ENCODE assay signal across 14 cellular contexts in the genomic region with DNA sequence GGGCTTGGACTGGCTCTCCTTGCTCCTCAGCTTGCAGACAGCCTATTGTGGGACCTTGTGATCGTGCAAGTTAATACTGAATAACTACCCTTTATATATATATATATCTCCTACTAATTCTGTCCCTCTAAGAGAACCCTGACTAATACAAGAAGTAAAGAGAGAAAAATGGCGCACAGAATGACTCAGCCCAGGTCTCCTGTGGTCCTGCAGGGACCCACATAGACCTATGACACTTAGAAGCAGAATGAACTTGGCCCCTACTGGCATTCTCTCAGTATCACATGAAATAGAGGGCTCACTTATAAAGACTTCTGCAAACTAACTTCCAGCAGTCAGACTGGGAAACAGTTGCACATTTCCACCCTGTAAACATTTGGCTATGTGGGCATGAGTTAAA.
DNase-seq lines count a peak whose midpoint lies in the region; ATAC-seq and TF ChIP-seq lines count a peak whose summit lies in the region.
"Had no signal": no experiment of that assay in that cellular context is flagged by ENCODE, and none has a peak within 500 bp of the region (broad histone marks: within the 10 kb centered on the region; RNA-seq: fewer than 3 reads in every experiment).

No MANE protein-coding gene starts in this region.

- TF ChIP-seq CTCF in GM13977 (IDR thresholded peaks at IDR 0.05; ENCODE audit: extremely low read depth, insufficient read depth, missing control alignments): no peak

- in situ Hi-C loops in GM13977 (cut with MboI; ENCODE audit: low pct_unique_long_range_greater_than_20kb, low sequenced_read_pairs, unreplicated experiment): no loop called here

- peak; percentile 3 for DNase-seq in GM13977 (ENCODE audit: low spot score)
- DNase-seq in UCSD-AML1 (lab: John Stamatoyannopoulos, UW; ENCODE audit: unreplicated experiment): no peak
- DNase-seq in EL: no peak
- DNase-seq in Ammon's horn (ENCODE audit: low spot score): no peak
- DNase-seq in activated gamma-delta T cell (lab: John Stamatoyannopoulos, UW): no peak
- DNase-seq: ACHN, cortex of kidney, mammary epithelial cell, NCI-H1417 treated with DMSO at 0.1 percent for 48 hours, NCI-H774 had no signal

- peak; percentile 97 for ATAC-seq in GM19328 (IDR thresholded peaks at IDR 0.05; ENCODE audit: unreplicated experiment)
- peak; percentile 98 for ATAC-seq in HG02588 (IDR thresholded peaks at IDR 0.05; ENCODE audit: unreplicated experiment)
- peak; percentile 74 for ATAC-seq in HG03196 (IDR thresholded peaks at IDR 0.05; ENCODE audit: unreplicated experiment)
- ATAC-seq: HCT116 had no signal
